ENCODE assay signal across 1 cellular context in the genomic region with DNA sequence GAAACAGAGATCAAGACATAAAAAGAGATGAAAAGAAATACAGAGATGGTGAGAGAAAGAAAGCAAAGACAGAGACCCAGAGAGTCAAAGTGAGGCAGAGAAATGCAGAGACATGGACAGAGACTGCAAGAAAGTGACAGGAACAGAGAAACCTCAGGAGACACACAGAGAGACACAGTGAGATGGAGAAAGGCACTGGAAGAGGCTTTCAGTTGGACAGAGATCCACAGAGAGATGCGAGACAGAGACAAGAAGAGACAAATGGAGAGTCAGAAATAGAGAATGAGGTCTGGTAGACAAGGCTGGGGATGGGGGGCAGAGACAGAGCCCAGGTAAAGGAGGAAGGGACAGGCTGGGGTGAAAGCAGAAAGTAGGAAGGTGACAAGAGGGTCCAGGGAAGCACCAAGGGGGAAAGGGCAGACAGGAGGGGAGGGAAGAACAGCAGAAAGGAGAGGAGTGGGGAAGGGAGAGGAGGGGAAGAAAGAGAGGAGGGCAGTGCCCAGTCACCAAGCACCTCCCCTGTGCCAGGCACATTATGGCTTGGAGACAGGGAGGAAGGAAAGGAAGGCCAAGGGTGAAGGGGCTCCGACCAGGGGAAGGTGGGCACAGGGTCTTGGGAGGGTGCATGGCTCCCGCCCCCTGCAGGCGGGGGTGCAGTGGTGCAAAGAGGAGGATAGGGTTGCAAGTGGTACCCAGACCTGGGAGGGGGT.
A peak's percentile ranks its signal among the peaks of the same experiment; 100 is the strongest.
TF ChIP-seq lines count a peak whose summit lies in the region.

No MANE protein-coding gene starts in this region.

TF ChIP-seq in H1, 55 proteins besides CTCF, POLR2A, EP300 and RAD21 (continued from another document):
- TF ChIP-seq, protein P1, sequence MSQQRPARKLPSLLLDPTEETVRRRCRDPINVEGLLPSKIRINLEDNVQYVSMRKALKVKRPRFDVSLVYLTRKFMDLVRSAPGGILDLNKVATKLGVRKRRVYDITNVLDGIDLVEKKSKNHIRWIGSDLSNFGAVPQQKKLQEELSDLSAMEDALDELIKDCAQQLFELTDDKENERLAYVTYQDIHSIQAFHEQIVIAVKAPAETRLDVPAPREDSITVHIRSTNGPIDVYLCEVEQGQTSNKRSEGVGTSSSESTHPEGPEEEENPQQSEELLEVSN (IDR thresholded peaks at IDR 0.05): no peak
- TF ChIP-seq SP1 (IDR thresholded peaks at IDR 0.05; ENCODE audit: low read depth, low read length) (no peak), CTBP2 (IDR thresholded peaks at IDR 0.05; ENCODE audit: borderline replicate concordance, insufficient read depth, insufficient read length, low read length) (peak; percentile 87), SUZ12 (IDR thresholded peaks at IDR 0.05; ENCODE audit: low read length) (peak; percentile 31; the same call in 1 of the 2 replicates)
TF ChIP-seq in H1: peak in this region for 3.
